ENCODE assay signal across 18 cellular contexts in the genomic region with DNA sequence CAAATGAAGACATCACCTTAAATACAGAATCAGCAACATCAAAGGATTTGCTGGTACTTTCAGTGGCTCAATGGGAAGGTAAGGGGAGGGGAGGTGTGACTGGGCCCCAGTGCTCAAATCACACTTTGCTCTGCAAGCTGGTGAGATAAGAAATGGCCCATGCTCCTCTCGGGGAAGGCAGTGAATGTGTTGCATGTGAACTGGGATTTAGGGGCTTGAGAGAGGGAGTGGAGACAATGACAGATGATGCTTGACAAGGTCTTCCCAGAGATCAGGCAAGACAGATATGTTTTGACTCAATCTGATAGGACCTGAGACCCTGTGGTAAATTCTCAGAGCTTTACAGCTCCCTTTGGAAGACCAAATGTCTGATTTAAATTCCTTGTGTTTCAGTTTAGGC.
DNase-seq lines count a peak whose midpoint lies in the region; ATAC-seq, FAIRE-seq and TF ChIP-seq lines count a peak whose summit lies in the region.
"Had no signal": no experiment of that assay in that cellular context is flagged by ENCODE, and none has a peak within 500 bp of the region (broad histone marks: within the 10 kb centered on the region; RNA-seq: fewer than 3 reads in every experiment).

No MANE protein-coding gene starts in this region.

- TF ChIP-seq EP300 in HepG2 (IDR thresholded peaks at IDR 0.05; ENCODE audit: low read depth in 2 of 2, low read length in 2 of 2) = no peak
- no peak for TF ChIP-seq EP300 in HepG2 (CRISPR knock-in tag; IDR thresholded peaks at IDR 0.05; ENCODE audit: borderline replicate concordance)

- peaks cover 35% of the 10 kb centered on the region for H3K4me1 Mint-ChIP-seq in endodermal cell

- H3K4me3 ChIP-seq in HUES48 (ENCODE audit: low read depth, low read length) (no peak overlapping the region), endodermal cell (ENCODE audit: low read length) (no peak overlapping the region), osteoblast (ENCODE audit: insufficient read depth, low read length) (no peak overlapping the region), mucosa of descending colon (no peak overlapping the region), HepG2 (replicated peaks in 1 of 3; ENCODE audit: insufficient read depth in 1 of 3, low read depth in 2 of 3, low read length in 3 of 3) (no peak overlapping the region)
- H3K4me3 ChIP-seq: HAP-1, PC-9, SJCRH30 had no signal

- CTCF ChIA-PET in HepG2 (lab: Yijun Ruan, JAX; ENCODE audit: low intra/inter-chr PET ratio, low total read pairs) = no interaction called here

- H3K27ac ChIP-seq in HUES48 (ENCODE audit: low read depth, low read length) = peak overlapping the region; percentile 66
- H3K27ac ChIP-seq in endodermal cell (ENCODE audit: low read depth, low read length) = peak overlapping the region; percentile 41
- no peak overlapping the region for H3K27ac ChIP-seq in osteoblast (ENCODE audit: low read depth, low read length)
- no peak overlapping the region for H3K27ac ChIP-seq in HepG2 (ENCODE audit: extremely low read length, insufficient read depth, low read length)
- H3K27ac ChIP-seq: HL-60, PC-9, SJCRH30 had no signal

- H3K4me2 ChIP-seq in osteoblast (ENCODE audit: insufficient read depth, low read length) (no peak overlapping the region), HepG2 (ENCODE audit: low read depth, low read length) (no peak overlapping the region)
- H3K4me2 ChIP-seq: PC-9 had no signal

- H3K9ac ChIP-seq in HUES48 (ENCODE audit: low read depth, low read length) (no peak overlapping the region), endodermal cell (ENCODE audit: extremely low read depth, low read length, poor library complexity, severe bottlenecking) (no peak overlapping the region), HepG2 (ENCODE audit: insufficient read depth, low read depth, low read length) (no peak overlapping the region)

- H3K4me3 Mint-ChIP-seq in endodermal cell = no peak overlapping the region
- H3K4me3 Mint-ChIP-seq: CD14-positive monocyte had no signal

- H3K27me3 ChIP-seq in HUES48 (ENCODE audit: control insufficient read depth, insufficient read depth, low read length) = no peaks in the 10 kb centered on the region
- no peaks in the 10 kb centered on the region for H3K27me3 ChIP-seq in endodermal cell (ENCODE audit: control insufficient read depth, insufficient read depth, low read length, poor library complexity, severe bottlenecking)
- no peaks in the 10 kb centered on the region for H3K27me3 ChIP-seq in osteoblast (ENCODE audit: insufficient read depth, low read length)
- H3K27me3 ChIP-seq in HepG2 (ENCODE audit: control insufficient read depth in 1 of 2, insufficient read depth in 2 of 2, low read length in 2 of 2) = no peaks in the 10 kb centered on the region; a peak in 1 of 5 replicates
- H3K27me3 ChIP-seq: SJCRH30 had no signal

- peak; percentile 34 for DNase-seq in ELF-1 (ENCODE audit: low read depth, low spot score)
- DNase-seq in endodermal cell = peak; percentile 65
- no peak for DNase-seq in osteoblast (ENCODE audit: insufficient read length, low spot score, missing footprints)
- DNase-seq in mucosa of descending colon = no peak
- DNase-seq in HepG2 (ENCODE audit: low spot score) = no peak
- DNase-seq: KG1, NCI-H1436 treated with DMSO at 0.1 percent for 48 hours, NCI-H2029 treated with DMSO at 0.1 percent for 48 hours, NCI-H2171 treated with DMSO at 0.1 percent for 48 hours, NCI-H774, PC-9, SJCRH30 had no signal

- peaks cover 12% of the 10 kb centered on the region for H3K9me3 ChIP-seq in HUES48 (ENCODE audit: control insufficient read depth, insufficient read depth, low read length)
- peaks cover 25% of the 10 kb centered on the region for H3K9me3 ChIP-seq in endodermal cell (ENCODE audit: control insufficient read depth, low read length)
- H3K9me3 ChIP-seq in osteoblast (ENCODE audit: low read depth, low read length) = no peaks in the 10 kb centered on the region
- no peaks in the 10 kb centered on the region for H3K9me3 ChIP-seq in mucosa of descending colon
- no peaks in the 10 kb centered on the region for H3K9me3 ChIP-seq in HepG2 (ENCODE audit: low read length)
- H3K9me3 ChIP-seq: HAP-1, SJCRH30 had no signal

- peak overlapping the region; percentile 94 for H3K27ac Mint-ChIP-seq in endodermal cell

- peak overlapping the region; percentile 4 for H2AFZ ChIP-seq in osteoblast (ENCODE audit: low read length)
- no peak overlapping the region for H2AFZ ChIP-seq in HepG2 (ENCODE audit: low read length)
- H2AFZ ChIP-seq: PC-9 had no signal

- H3K79me2 ChIP-seq in osteoblast (ENCODE audit: insufficient read depth, low read length) = no peaks in the 10 kb centered on the region
- no peaks in the 10 kb centered on the region for H3K79me2 ChIP-seq in HepG2 (ENCODE audit: insufficient read depth, low read length)

- H3K27me3 Mint-ChIP-seq in endodermal cell (ENCODE audit: insufficient read depth) = no peaks in the 10 kb centered on the region

- H4K20me1 ChIP-seq in osteoblast (ENCODE audit: insufficient read depth, low read length) (no peaks in the 10 kb centered on the region), HepG2 (ENCODE audit: insufficient read depth, low read length) (no peaks in the 10 kb centered on the region)

- TF ChIP-seq CTCF in endodermal cell (conservative IDR thresholded peaks at IDR 0.05) (no peak), osteoblast (IDR thresholded peaks at IDR 0.05; ENCODE audit: extremely low read depth, low read depth, low read length) (no peak), mucosa of descending colon (IDR thresholded peaks at IDR 0.05) (no peak), HepG2 (CRISPR knock-in tag; IDR thresholded peaks at IDR 0.05) (no peak)

- ATAC-seq in mucosa of descending colon = no peak
- no peak for ATAC-seq in HepG2
- no peak for ATAC-seq in HG03280 (IDR thresholded peaks at IDR 0.05; ENCODE audit: unreplicated experiment)

- no peak for FAIRE-seq in HepG2 (lab: Jason Lieb, UNC)
- FAIRE-seq: HTR-8/SVneo had no signal

- in situ Hi-C loops in HepG2 (cut with HindIII; ENCODE audit: extremely low pct_ligation_motif_present, low pct_unique_long_range_greater_than_20kb) = no loop called here

- H3K4me1 ChIP-seq in HUES48 (ENCODE audit: control insufficient read depth, insufficient read depth, low read length) (no peaks in the 10 kb centered on the region), endodermal cell (ENCODE audit: control insufficient read depth, insufficient read depth, low read length) (peaks cover 4% of the 10 kb centered on the region), osteoblast (ENCODE audit: insufficient read depth, low read length) (peaks cover 14% of the 10 kb centered on the region), mucosa of descending colon (ENCODE audit: low read depth) (no peaks in the 10 kb centered on the region), HepG2 (ENCODE audit: insufficient read depth, low read length) (no peaks in the 10 kb centered on the region)
- H3K4me1 ChIP-seq: SJCRH30 had no signal

- H3K9me3 Mint-ChIP-seq in endodermal cell = peaks cover 11% of the 10 kb centered on the region

- no peak for TF ChIP-seq POLR2A in HepG2 (IDR thresholded peaks at IDR 0.05; ENCODE audit: insufficient read depth in 1 of 2, low read depth in 2 of 2, low read length in 2 of 2)

- BruUV-seq in HepG2 (replicated peaks; lab: Mats Ljungman, UMichigan) = no TSS peak

- H3K36me3 Mint-ChIP-seq in endodermal cell (ENCODE audit: low read depth) = peaks cover 19% of the 10 kb centered on the region

- intact Hi-C loops in mucosa of descending colon (cut with DNase I, micrococcal nuclease) = no loop called here
- intact Hi-C loops in HepG2 (cut with micrococcal nuclease; ENCODE audit: unreplicated experiment) = no loop called here

- 17 to 31% methylated on average over 1 of the region's 1 CpG for WGBS in endodermal cell (ENCODE audit: insufficient coverage in 1 of 2, insufficient read length in 1 of 2), 2 experiments
- 8% methylated on average over 1 of the region's 1 CpG for WGBS in HepG2 (ENCODE audit: low lambda C conversion rate)

- POLR2A ChIA-PET in HepG2 (lab: Yijun Ruan, JAX) = no interaction called here

- TF ChIP-seq RAD21 in HepG2 (CRISPR knock-in tag; IDR thresholded peaks at IDR 0.05) = no peak

- no peaks in the 10 kb centered on the region for H3K36me3 ChIP-seq in HUES48 (ENCODE audit: control insufficient read depth, insufficient read depth, low read length)
- no peaks in the 10 kb centered on the region for H3K36me3 ChIP-seq in endodermal cell (ENCODE audit: control insufficient read depth, insufficient read depth, low read length)
- H3K36me3 ChIP-seq in osteoblast (ENCODE audit: insufficient read depth, low read length) = no peaks in the 10 kb centered on the region
- no peaks in the 10 kb centered on the region for H3K36me3 ChIP-seq in mucosa of descending colon (ENCODE audit: low read depth)
- H3K36me3 ChIP-seq in HepG2 (replicated peaks in 1 of 2; ENCODE audit: control insufficient read depth in 1 of 2, insufficient read depth in 2 of 2, low read length in 2 of 2) = no peaks in the 10 kb centered on the region
- H3K36me3 ChIP-seq: HAP-1, SJCRH30 had no signal

TF ChIP-seq in HepG2, 621 proteins besides CTCF, POLR2A, EP300 and RAD21:
- TF ChIP-seq ZNF530 (CRISPR knock-in tag; IDR thresholded peaks at IDR 0.05; ENCODE audit: low read depth) (no peak), MAF1 (CRISPR knock-in tag; IDR thresholded peaks at IDR 0.05; ENCODE audit: borderline replicate concordance) (no peak)

Comparison
In these comparisons a context has a peak if more than half of its experiments do, and no peak if none do; other contexts are left out.
1. DNase-seq: peak in ELF-1 (single experiment) and endodermal cell (single experiment); none in osteoblast (single experiment), mucosa of descending colon (0 of 3) and HepG2 (single experiment).
2. H3K27ac ChIP-seq: peak in HUES48 (single experiment) and endodermal cell (single experiment); none in osteoblast (single experiment) and HepG2 (single experiment).